ENCODE assay signal across 14 cellular contexts in the genomic region with DNA sequence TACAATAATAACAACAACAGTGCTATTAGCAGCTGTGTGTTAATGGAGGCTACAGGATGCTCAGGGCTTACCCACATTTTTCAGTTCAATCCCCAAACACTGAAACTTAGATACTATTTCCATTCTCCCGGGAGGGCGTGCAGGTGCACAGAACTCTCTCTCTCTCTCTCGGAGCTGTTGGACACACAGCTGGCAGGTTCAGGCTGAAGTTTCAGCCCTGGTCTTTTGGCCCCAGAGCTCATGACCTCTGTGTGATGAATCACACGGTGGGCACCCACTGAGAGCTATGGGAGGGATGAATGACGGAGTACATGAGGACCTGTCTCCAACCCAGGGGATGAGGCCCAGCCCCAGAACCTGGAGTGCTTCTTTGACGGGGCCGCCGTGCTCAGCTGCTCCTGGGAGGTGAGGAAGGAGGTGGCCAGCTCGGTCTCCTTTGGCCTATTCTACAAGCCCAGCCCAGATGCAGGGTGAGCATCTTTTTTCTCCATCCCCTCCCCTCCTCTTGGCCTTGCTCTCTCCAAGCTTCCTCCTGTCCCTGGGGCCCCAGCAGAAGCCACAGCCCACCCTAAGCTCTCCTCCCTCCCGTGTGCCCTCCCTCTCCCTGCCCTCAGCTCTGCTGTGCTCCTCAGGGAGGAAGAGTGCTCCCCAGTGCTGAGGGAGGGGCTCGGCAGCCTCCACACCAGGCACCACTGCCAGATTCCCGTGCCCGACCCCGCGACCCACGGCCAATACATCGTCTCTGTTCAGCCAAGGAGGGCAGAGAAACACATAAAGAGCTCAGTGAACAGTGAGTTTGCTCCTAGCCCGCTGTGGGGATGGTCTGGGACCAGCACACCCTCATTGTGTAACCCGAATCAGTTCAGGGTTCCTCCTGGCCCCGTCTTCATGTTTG. TPM values are rescaled to one million over a fixed set of nuclear protein-coding genes. Genes with fewer than 3 reads are reported as not detected.
DNase-seq lines count a peak whose midpoint lies in the region; ATAC-seq and TF ChIP-seq lines count a peak whose summit lies in the region.
"Had no signal": no experiment of that assay in that cellular context is flagged by ENCODE, and none has a peak within 500 bp of the region (broad histone marks: within the 10 kb centered on the region; RNA-seq: fewer than 3 reads in every experiment).

No MANE protein-coding gene starts in this region.

- no peak overlapping the region for H3K27ac Mint-ChIP-seq in activated CD8-positive, alpha-beta memory T cell treated with anti-CD3 and anti-CD28 coated beads, Interleukin-2, amount 10 ng/mL, durations not matched to agents 7 days and 5 days
- H3K27ac Mint-ChIP-seq in activated T-helper 17 cell treated with anti-CD3 and anti-CD28 coated beads, Interleukin-2, amount 50 U/mL, for 72 hours = peak overlapping the region; percentile 46
- H3K27ac Mint-ChIP-seq in stimulated activated naive B cell treated with anti-CD40 and anti-IgM and Interleukin-4, amounts not matched to agents 10 μg/mL and 1 μg/mL and 100 μg/mL, for 72 hours = peak overlapping the region; percentile 56

- peak; percentile 25 for DNase-seq in activated CD8-positive, alpha-beta memory T cell treated with anti-CD3 and anti-CD28 coated beads, Interleukin-2, amount 10 ng/mL, durations not matched to agents 7 days and 5 days
- DNase-seq in activated CD8-positive, alpha-beta memory T cell treated with anti-CD3 and anti-CD28 coated beads for 24 hours = no peak
- DNase-seq in mucosa of descending colon = peak in 1 of 3 donors; percentile 38
- DNase-seq in stimulated activated naive B cell treated with anti-CD40 and anti-IgM and Interleukin-4, amounts not matched to agents 10 μg/mL and 1 μg/mL and 100 μg/mL, for 72 hours = no peak
- no peak for DNase-seq in omental fat pad (ENCODE audit: low spot score)
- no peak for DNase-seq in left cardiac atrium
- DNase-seq in dedifferentiated amniotic fluid mesenchymal stem cell (ENCODE audit: extremely low spot score) = no peak
- DNase-seq: KBM-7, NCI-H1105, NCI-H1694 treated with DMSO at 0.1 percent for 48 hours, SIG-M5 had no signal

- no peaks in the 10 kb centered on the region for H3K36me3 Mint-ChIP-seq in activated CD8-positive, alpha-beta memory T cell treated with anti-CD3 and anti-CD28 coated beads, Interleukin-2, amount 10 ng/mL, durations not matched to agents 7 days and 5 days
- H3K36me3 Mint-ChIP-seq in activated T-helper 17 cell treated with anti-CD3 and anti-CD28 coated beads, Interleukin-2, amount 50 U/mL, for 72 hours (ENCODE audit: low read depth) = no peaks in the 10 kb centered on the region
- H3K36me3 Mint-ChIP-seq in stimulated activated naive B cell treated with anti-CD40 and anti-IgM and Interleukin-4, amounts not matched to agents 10 μg/mL and 1 μg/mL and 100 μg/mL, for 72 hours = peaks cover 85 to 91% of the 10 kb centered on the region in 2 donors

- H3K4me1 Mint-ChIP-seq in activated CD8-positive, alpha-beta memory T cell treated with anti-CD3 and anti-CD28 coated beads, Interleukin-2, amount 10 ng/mL, durations not matched to agents 7 days and 5 days = peaks cover 28% of the 10 kb centered on the region
- peaks cover 9% of the 10 kb centered on the region for H3K4me1 Mint-ChIP-seq in activated T-helper 17 cell treated with anti-CD3 and anti-CD28 coated beads, Interleukin-2, amount 50 U/mL, for 72 hours
- peaks cover 16 to 58% of the 10 kb centered on the region in 2 donors for H3K4me1 Mint-ChIP-seq in stimulated activated naive B cell treated with anti-CD40 and anti-IgM and Interleukin-4, amounts not matched to agents 10 μg/mL and 1 μg/mL and 100 μg/mL, for 72 hours

- intact Hi-C loops in mucosa of descending colon (cut with DNase I, micrococcal nuclease) (no loop called here), left cardiac atrium (cut with DNase I) (no loop called here)

- no peaks in the 10 kb centered on the region for H3K4me1 ChIP-seq in mucosa of descending colon (ENCODE audit: low read depth)

- no peak overlapping the region for H3K4me3 ChIP-seq in mucosa of descending colon

- CTCF ChIA-PET in activated CD8-positive, alpha-beta memory T cell treated with anti-CD3 and anti-CD28 coated beads, Interleukin-2, amount 10 ng/mL, durations not matched to agents 7 days and 5 days (lab: Charles Lee) = interaction anchor here (1.5 kb wide), 1 partner anchor 47 kb away, joined by 4 read pairs; no protein-coding TSS in a partner anchor

- H3K4me3 Mint-ChIP-seq in activated CD8-positive, alpha-beta memory T cell treated with anti-CD3 and anti-CD28 coated beads, Interleukin-2, amount 10 ng/mL, durations not matched to agents 7 days and 5 days = no peak overlapping the region
- H3K4me3 Mint-ChIP-seq in activated T-helper 17 cell treated with anti-CD3 and anti-CD28 coated beads, Interleukin-2, amount 50 U/mL, for 72 hours = no peak overlapping the region
- no peak overlapping the region for H3K4me3 Mint-ChIP-seq in stimulated activated naive B cell treated with anti-CD40 and anti-IgM and Interleukin-4, amounts not matched to agents 10 μg/mL and 1 μg/mL and 100 μg/mL, for 72 hours

- no peaks in the 10 kb centered on the region for H3K9me3 Mint-ChIP-seq in activated CD8-positive, alpha-beta memory T cell treated with anti-CD3 and anti-CD28 coated beads, Interleukin-2, amount 10 ng/mL, durations not matched to agents 7 days and 5 days (ENCODE audit: low read depth)
- no peaks in the 10 kb centered on the region for H3K9me3 Mint-ChIP-seq in activated T-helper 17 cell treated with anti-CD3 and anti-CD28 coated beads, Interleukin-2, amount 50 U/mL, for 72 hours
- no peaks in the 10 kb centered on the region for H3K9me3 Mint-ChIP-seq in stimulated activated naive B cell treated with anti-CD40 and anti-IgM and Interleukin-4, amounts not matched to agents 10 μg/mL and 1 μg/mL and 100 μg/mL, for 72 hours

- peaks cover 4% of the 10 kb centered on the region for H3K27me3 Mint-ChIP-seq in activated CD8-positive, alpha-beta memory T cell treated with anti-CD3 and anti-CD28 coated beads, Interleukin-2, amount 10 ng/mL, durations not matched to agents 7 days and 5 days
- peaks cover 7% of the 10 kb centered on the region for H3K27me3 Mint-ChIP-seq in activated T-helper 17 cell treated with anti-CD3 and anti-CD28 coated beads, Interleukin-2, amount 50 U/mL, for 72 hours
- H3K27me3 Mint-ChIP-seq in stimulated activated naive B cell treated with anti-CD40 and anti-IgM and Interleukin-4, amounts not matched to agents 10 μg/mL and 1 μg/mL and 100 μg/mL, for 72 hours = no peaks in the 10 kb centered on the region

- no peaks in the 10 kb centered on the region for H3K36me3 ChIP-seq in mucosa of descending colon (ENCODE audit: low read depth)

- no peak for ATAC-seq in activated CD8-positive, alpha-beta memory T cell treated with anti-CD3 and anti-CD28 coated beads, Interleukin-2, amount 10 ng/mL, durations not matched to agents 7 days and 5 days
- no peak for ATAC-seq in activated T-helper 17 cell treated with anti-CD3 and anti-CD28 coated beads, Interleukin-2, amount 50 U/mL, for 72 hours (replicated peaks)
- ATAC-seq in mucosa of descending colon (peak; percentile 29), omental fat pad (ENCODE audit: low FRiP score) (no peak), left cardiac atrium (no peak)
- ATAC-seq in stimulated activated naive B cell treated with anti-CD40 and anti-IgM and Interleukin-4, amounts not matched to agents 10 μg/mL and 1 μg/mL and 100 μg/mL, for 72 hours (replicated peaks) = no peak

- H3K9me3 ChIP-seq in mucosa of descending colon = no peaks in the 10 kb centered on the region

- TF ChIP-seq CTCF in mucosa of descending colon (IDR thresholded peaks at IDR 0.05) (no peak), omental fat pad (IDR thresholded peaks at IDR 0.05) (no peak)

RNA-seq across cellular contexts. Expression of a gene that starts 16.9 kb away (rescaled TPM):
- total RNA-seq in activated CD8-positive, alpha-beta memory T cell treated with anti-CD3 and anti-CD28 coated beads, Interleukin-2, amount 10 ng/mL, durations not matched to agents 7 days and 5 days = 10 to 100 TPM in 1 of 2 experiments, 1 to 10 TPM in 1; 3.0 to 26.9 TPM
- total RNA-seq in activated T-helper 17 cell treated with anti-CD3 and anti-CD28 coated beads, Interleukin-2, amount 50 U/mL, for 72 hours = 1 to 10 TPM; 4.2 to 4.8 TPM
- total RNA-seq in mucosa of descending colon (1 to 10 TPM; 4.1 to 8.1 (median 5.3) TPM), omental fat pad (10 to 100 TPM in 2 of 4 donors, 1 to 10 TPM in 2; 5.7 to 28.4 (median 17.0) TPM), left cardiac atrium (1 to 10 TPM; 4.7 to 6.0 TPM)
- total RNA-seq: NCI-H460, RPMI7951 had no signal
